Comparison of ENCODE assay signal across 8 cellular contexts in genomic region chr12:30926243-30927209, GRCh38. TPM values are rescaled to one million over a fixed set of nuclear protein-coding genes. Genes with fewer than 3 reads are reported as not detected.
A peak's percentile ranks its signal among the peaks of the same experiment; 100 is the strongest.
DNase-seq lines count a peak whose midpoint lies in the region; ATAC-seq, FAIRE-seq and TF ChIP-seq lines count a peak whose summit lies in the region.

Gene TSPAN11, plus strand, starts transcription at chr12:30926748. Its CDS starts 27,244 bp downstream, at chr12:30953992.

- no peaks in the 10 kb centered on the region for H3K36me3 Mint-ChIP-seq in astrocyte (ENCODE audit: low read depth, unreplicated experiment)

- peaks cover 25% of the 10 kb centered on the region for H3K27me3 Mint-ChIP-seq in astrocyte (ENCODE audit: low read depth, unreplicated experiment)

- H3K27ac ChIP-seq in astrocyte (ENCODE audit: low read depth, low read length) (no peak within 1 kb of the TSS), iPS DF 6.9 (ENCODE audit: low read length) (no peak within 1 kb of the TSS)

- H3K4me2 ChIP-seq in astrocyte (ENCODE audit: low read length) (peak within 1 kb of the TSS; percentile 85), skeletal muscle satellite cell (ENCODE audit: low read length) (peak within 1 kb of the TSS; percentile 81)

- H3K9ac ChIP-seq in astrocyte (ENCODE audit: low read length) (peak within 1 kb of the TSS; percentile 45), skeletal muscle satellite cell (ENCODE audit: low read depth, low read length) (peak within 1 kb of the TSS; percentile 59)

- no peaks in the 10 kb centered on the region for H4K20me1 ChIP-seq in astrocyte (ENCODE audit: insufficient read depth, low read length)

- H3K4me1 ChIP-seq in astrocyte (ENCODE audit: insufficient read depth, low read length) (peaks cover 7% of the 10 kb centered on the region), iPS DF 6.9 (ENCODE audit: control insufficient read depth, insufficient read depth, low read length) (peaks cover 2% of the 10 kb centered on the region; the same call in 1 of the 2 replicates), skeletal muscle satellite cell (ENCODE audit: control insufficient read depth, insufficient read depth, low read length) (no peaks in the 10 kb centered on the region)

- H3K36me3 ChIP-seq in astrocyte (ENCODE audit: insufficient read depth, low read length): no peaks in the 10 kb centered on the region
- no peaks in the 10 kb centered on the region for H3K36me3 ChIP-seq in iPS DF 6.9 (ENCODE audit: control insufficient read depth, insufficient read depth, low read length)
- no peaks in the 10 kb centered on the region for H3K36me3 ChIP-seq in skeletal muscle satellite cell (ENCODE audit: insufficient read depth, low read length)

- peak; percentile 58 for ATAC-seq in HG02759 (IDR thresholded peaks at IDR 0.05; ENCODE audit: unreplicated experiment)
- ATAC-seq in GM21447 (IDR thresholded peaks at IDR 0.05; ENCODE audit: unreplicated experiment): no peak

- H3K4me1 Mint-ChIP-seq in astrocyte (ENCODE audit: low read depth, unreplicated experiment): peaks cover 17% of the 10 kb centered on the region

- peak within 1 kb of the TSS; percentile 85 for H2AFZ ChIP-seq in astrocyte (ENCODE audit: low read depth, low read length)

- H3K4me3 ChIP-seq in AG10803 (ENCODE audit: low read length) (peak within 1 kb of the TSS; percentile 44), astrocyte (ENCODE audit: insufficient read depth, low read depth, low read length) (peak within 1 kb of the TSS; percentile 48), iPS DF 6.9 (ENCODE audit: low read length) (peak within 1 kb of the TSS; percentile 49; the same call in 1 of the 2 replicates), skeletal muscle satellite cell (ENCODE audit: low read length) (peak within 1 kb of the TSS; percentile 62)

- H3K9me3 ChIP-seq in astrocyte (ENCODE audit: insufficient read depth, low read depth, low read length) (no peaks in the 10 kb centered on the region), iPS DF 6.9 (ENCODE audit: control insufficient read depth, insufficient read depth, low read length) (no peaks in the 10 kb centered on the region), skeletal muscle satellite cell (replicated peaks; ENCODE audit: low read length) (no peaks in the 10 kb centered on the region)

- H3K27me3 ChIP-seq in astrocyte (ENCODE audit: insufficient read depth, low read length) (no peaks in the 10 kb centered on the region), iPS DF 6.9 (ENCODE audit: control insufficient read depth, insufficient read depth, low read length) (peaks cover 15% of the 10 kb centered on the region; the same call in 1 of the 2 replicates), skeletal muscle satellite cell (ENCODE audit: control insufficient read depth, insufficient read depth, low read length) (peaks cover 32% of the 10 kb centered on the region)

- peak; percentile 28 for DNase-seq in AG10803 (ENCODE audit: low read depth)
- DNase-seq in astrocyte (ENCODE audit: low read depth): peak; percentile 31
- DNase-seq in iPS DF 6.9 (ENCODE audit: low read depth, low spot score): no peak
- DNase-seq in GF-D8 (lab: John Stamatoyannopoulos, UW): no peak
- no peak for DNase-seq in central memory CD4-positive, alpha-beta T cell

- peak within 1 kb of the TSS; percentile 85 for H3K4me3 Mint-ChIP-seq in astrocyte (ENCODE audit: unreplicated experiment)

- FAIRE-seq in astrocyte (lab: Jason Lieb, UNC): no peak

- no peak for TF ChIP-seq CTCF in AG10803 (conservative IDR thresholded peaks at IDR 0.05; ENCODE audit: low read length)
- no peak for TF ChIP-seq CTCF in astrocyte (IDR thresholded peaks at IDR 0.05; ENCODE audit: insufficient read depth, low read depth, low read length)

- peaks cover 2% of the 10 kb centered on the region for H3K9me3 Mint-ChIP-seq in astrocyte (ENCODE audit: unreplicated experiment)

- H3K27ac Mint-ChIP-seq in astrocyte (ENCODE audit: unreplicated experiment): no peak within 1 kb of the TSS

- WGBS in iPS DF 6.9 (ENCODE audit: insufficient coverage, insufficient read length): no CpG with 5 or more reads among the region's 78 CpGs

- no peaks in the 10 kb centered on the region for H3K79me2 ChIP-seq in astrocyte (ENCODE audit: insufficient read depth, low read length)

RNA-seq across cellular contexts. Expression of gene TSPAN11, which starts in this region (rescaled TPM):
- total RNA-seq in astrocyte: 9.5 and 12.4 TPM in 2 replicates
- 0.66 TPM in 1 of 2 replicates, not detected in the other for total RNA-seq in skeletal muscle satellite cell (2012; rRNA removed)

Comparison
In these comparisons a context has a peak if more than half of its experiments do, and no peak if none do; other contexts are left out.
1. DNase-seq: peak in AG10803 (single experiment) and astrocyte (single experiment); none in iPS DF 6.9 (single experiment), GF-D8 (single experiment) and central memory CD4-positive, alpha-beta T cell (single experiment).
2. Peak in every context shown above with its lines, with median percentiles within 50 percentile points of each other: H3K4me3 ChIP-seq.